In genomic region chr2:106509366-106509755, GRCh38 we compare ENCODE assay signal across 6 cellular contexts. TPM values are rescaled to one million over a fixed set of nuclear protein-coding genes. Genes with fewer than 3 reads are reported as not detected.
"Had no signal": no experiment of that assay in that cellular context is flagged by ENCODE, and none has a peak within 500 bp of the region (broad histone marks: within the 10 kb centered on the region; RNA-seq: fewer than 3 reads in every experiment).

No MANE protein-coding gene starts in this region.

RNA-seq across cellular contexts. Expression of gene CD8B2, which starts 22.2 kb away (rescaled TPM):
- total RNA-seq: activated B cell treated with CpG ODN at 0.5 μM for 24 hours, adrenal gland, astrocyte, body of pancreas, cardiac septum, cerebellum had no signal
- polyA plus RNA-seq: adrenal gland had no signal
